In the genomic region with DNA sequence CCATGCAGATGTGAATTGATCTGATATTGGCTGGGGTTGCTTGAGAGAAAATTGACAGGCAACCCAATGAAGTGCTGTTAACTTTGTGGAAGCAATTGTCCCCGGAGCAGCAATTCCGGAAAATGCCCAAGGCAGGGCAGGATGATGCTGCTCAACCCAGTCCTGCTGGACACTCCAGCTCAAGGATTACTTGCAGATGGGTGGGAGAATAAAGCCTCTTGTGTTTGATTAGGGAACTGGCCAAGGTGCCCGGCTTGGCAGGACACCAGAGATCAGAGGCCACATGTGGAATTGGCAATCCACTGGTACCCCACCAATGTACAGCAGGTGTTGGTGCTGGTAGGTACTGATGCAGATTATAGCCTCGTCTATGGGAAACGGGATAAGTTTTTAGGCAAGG, we compare ENCODE assay signal across 22 cellular contexts.
"Had no signal": no experiment of that assay in that cellular context is flagged by ENCODE, and none has a peak within 500 bp of the region (broad histone marks: within the 10 kb centered on the region; RNA-seq: fewer than 3 reads in every experiment).

No MANE protein-coding gene starts in this region.

- H3K27ac ChIP-seq: adrenal gland, ascending aorta, coronary artery, epithelial cell of prostate, heart left ventricle, lower lobe of right lung, psoas muscle, right atrium auricular region, thyroid gland had no signal

- H3K4me1 ChIP-seq: adrenal gland, ascending aorta, heart left ventricle, lower lobe of right lung, psoas muscle, right atrium auricular region, thyroid gland had no signal

- H3K27me3 ChIP-seq: adrenal gland, ascending aorta, heart left ventricle, right atrium auricular region, thyroid gland had no signal

- ATAC-seq: activated CD4-positive, CD25-positive, alpha-beta regulatory T cell treated with anti-CD3 and anti-CD28 coated beads, Interleukin-2, amount 50 U/mL, for 24 hours; activated CD8-positive, alpha-beta memory T cell treated with anti-CD3 and anti-CD28 coated beads, Interleukin-2, amount 10 ng/mL, durations not matched to agents 7 days and 5 days; activated CD8-positive, alpha-beta T cell treated with anti-CD3 and anti-CD28 coated beads for 36 hours; heart left ventricle; left cardiac atrium; lower lobe of right lung; naive thymus-derived CD4-positive, alpha-beta T cell; stimulated activated naive CD8-positive, alpha-beta T cell treated with anti-CD3 and anti-CD28 coated beads, Interleukin-15, Interleukin-2, amounts not matched to agents 100 U/mL and 50 U/mL, for 24 hours had no signal

- H3K4me3 ChIP-seq: adrenal gland, ascending aorta, coronary artery, heart left ventricle, lower lobe of right lung, psoas muscle, right atrium auricular region, thyroid gland had no signal

- H3K36me3 ChIP-seq: adrenal gland, ascending aorta, lower lobe of right lung, right atrium auricular region, thyroid gland had no signal

- DNase-seq: activated CD4-positive, alpha-beta T cell treated with anti-CD3 and anti-CD28 coated beads, Interleukin-2, amount 10 ng/mL, durations not matched to agents 24 days and 14 days; activated CD8-positive, alpha-beta memory T cell treated with anti-CD3 and anti-CD28 coated beads, Interleukin-2, amount 10 ng/mL, durations not matched to agents 7 days and 5 days; activated CD8-positive, alpha-beta T cell treated with anti-CD3 and anti-CD28 coated beads for 36 hours; activated gamma-delta T cell treated with Interleukin-2 at 50 U/mL for 16 hours; activated T-cell treated with anti-CD3 and anti-CD28 coated beads for 4 hours; adrenal gland; endodermal cell; heart left ventricle; islet precursor cell; left cardiac atrium; lower lobe of right lung; naive thymus-derived CD4-positive, alpha-beta T cell; psoas muscle; stimulated activated CD4-positive, alpha-beta T cell treated with anti-CD3 and anti-CD28 coated beads, Interleukin-12 subunit alpha, Interleukin-12 subunit beta, amount 100 ng/mL, for 4 hours; stimulated activated CD4-positive, alpha-beta T cell treated with anti-CD3 and anti-CD28 coated beads, Interleukin-4, amount 100 ng/mL, for 4 hours; stimulated activated naive CD8-positive, alpha-beta T cell treated with anti-CD3 and anti-CD28 coated beads, Interleukin-15, Interleukin-2, amounts not matched to agents 100 U/mL and 50 U/mL, for 24 hours; thyroid gland had no signal

- H3K9me3 ChIP-seq: adrenal gland, ascending aorta, heart left ventricle, lower lobe of right lung, psoas muscle, right atrium auricular region, thyroid gland had no signal
